14 cellular contexts compared by ENCODE assay signal in the genomic region with DNA sequence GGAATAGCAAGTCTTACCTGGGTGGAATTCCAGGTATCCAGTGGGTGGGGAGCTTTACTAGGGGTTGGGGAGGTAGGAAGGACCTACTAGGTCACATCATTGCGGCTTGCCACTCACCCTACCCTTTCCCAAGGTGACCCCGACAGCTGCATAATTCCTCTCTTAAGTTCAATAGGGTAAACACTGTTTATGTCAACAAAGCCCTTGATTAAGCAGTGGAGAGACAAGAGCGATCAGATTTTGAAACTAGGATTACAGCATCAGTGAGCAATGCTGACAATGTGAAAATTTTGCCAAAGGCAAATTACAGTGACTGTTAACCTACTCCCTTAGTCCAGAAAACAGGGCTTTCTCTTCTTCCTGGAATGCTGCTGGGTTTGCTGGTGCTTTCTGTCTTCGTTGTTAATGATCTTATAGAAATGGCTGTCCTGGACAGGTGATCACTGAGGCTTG. TPM values are rescaled to one million over a fixed set of nuclear protein-coding genes. Genes with fewer than 3 reads are reported as not detected.
DNase-seq lines count a peak whose midpoint lies in the region; ATAC-seq and TF ChIP-seq lines count a peak whose summit lies in the region.
"Had no signal": no experiment of that assay in that cellular context is flagged by ENCODE, and none has a peak within 500 bp of the region (broad histone marks: within the 10 kb centered on the region; RNA-seq: fewer than 3 reads in every experiment).

No MANE protein-coding gene starts in this region.

- peaks cover 12% of the 10 kb centered on the region for H3K4me1 ChIP-seq in upper lobe of right lung

- ATAC-seq in upper lobe of right lung = peak; percentile 90
- ATAC-seq: stimulated activated naive CD8-positive, alpha-beta T cell treated with anti-CD3 and anti-CD28 coated beads, Interleukin-15, Interleukin-2, amounts not matched to agents 100 U/mL and 50 U/mL, for 24 hours had no signal

- CTCF ChIA-PET in HEK293T (lab: Yijun Ruan, JAX) = interaction anchor here (0.6 kb wide), 2 partner anchors 22 to 45 kb away, joined by 3 to 6 read pairs; no protein-coding TSS in a partner anchor

- no peaks in the 10 kb centered on the region for H3K9me3 ChIP-seq in upper lobe of right lung

- POLR2A ChIA-PET in HEK293T (lab: Yijun Ruan, JAX) = no interaction called here

- no peak for TF ChIP-seq CTCF in upper lobe of right lung (IDR thresholded peaks at IDR 0.05)

- H3K4me3 ChIP-seq in upper lobe of right lung = no peak overlapping the region

- DNase-seq in NCI-H748 (lab: John Stamatoyannopoulos, UW; ENCODE audit: unreplicated experiment) (peak; percentile 3), NCI-H748 treated with DMSO at 0.1 percent for 48 hours (lab: John Stamatoyannopoulos, UW) (no peak), amniotic stem cell (lab: John Stamatoyannopoulos, UW) (peak; percentile 29), iris pigment epithelial cell (ENCODE audit: low read depth) (peak; percentile 71), upper lobe of right lung (no peak), ecto neural progenitor cell (ENCODE audit: low spot score) (no peak), HEK293T (ENCODE audit: extremely low spot score) (no peak), globus pallidus (ENCODE audit: low spot score) (no peak)
- DNase-seq: activated T-cell treated with anti-CD3 and anti-CD28 coated beads, Interleukin-2, amount 50 U/mL, for 24 hours; DND-41; NCI-H1105; stimulated activated naive CD8-positive, alpha-beta T cell treated with anti-CD3 and anti-CD28 coated beads, Interleukin-15, Interleukin-2, amounts not matched to agents 100 U/mL and 50 U/mL, for 24 hours had no signal

- H3K36me3 ChIP-seq in upper lobe of right lung = no peaks in the 10 kb centered on the region

- intact Hi-C loops in upper lobe of right lung (cut with DNase I) = no loop called here

- H3K27me3 ChIP-seq in upper lobe of right lung = no peaks in the 10 kb centered on the region

- H3K27ac ChIP-seq in upper lobe of right lung = peak overlapping the region; percentile 53
- H3K27ac ChIP-seq: 22Rv1 had no signal

TF ChIP-seq in HEK293T, 16 proteins besides CTCF, POLR2A, EP300 and RAD21:
- TF ChIP-seq HDGF (IDR thresholded peaks at IDR 0.05; ENCODE audit: borderline replicate concordance) (no peak), FOXM1 (IDR thresholded peaks at IDR 0.05; ENCODE audit: borderline replicate concordance) (no peak), SUZ12 (IDR thresholded peaks at IDR 0.05) (no peak), BHLHE40 (IDR thresholded peaks at IDR 0.05; ENCODE audit: borderline replicate concordance) (no peak), SP1 (IDR thresholded peaks at IDR 0.05) (no peak), ELF4 (IDR thresholded peaks at IDR 0.05) (no peak), FOXA1 (IDR thresholded peaks at IDR 0.05) (no peak), LEF1 (IDR thresholded peaks at IDR 0.05; ENCODE audit: borderline replicate concordance) (no peak), ZNF384 (IDR thresholded peaks at IDR 0.05) (no peak)
- TF ChIP-seq, protein P1, sequence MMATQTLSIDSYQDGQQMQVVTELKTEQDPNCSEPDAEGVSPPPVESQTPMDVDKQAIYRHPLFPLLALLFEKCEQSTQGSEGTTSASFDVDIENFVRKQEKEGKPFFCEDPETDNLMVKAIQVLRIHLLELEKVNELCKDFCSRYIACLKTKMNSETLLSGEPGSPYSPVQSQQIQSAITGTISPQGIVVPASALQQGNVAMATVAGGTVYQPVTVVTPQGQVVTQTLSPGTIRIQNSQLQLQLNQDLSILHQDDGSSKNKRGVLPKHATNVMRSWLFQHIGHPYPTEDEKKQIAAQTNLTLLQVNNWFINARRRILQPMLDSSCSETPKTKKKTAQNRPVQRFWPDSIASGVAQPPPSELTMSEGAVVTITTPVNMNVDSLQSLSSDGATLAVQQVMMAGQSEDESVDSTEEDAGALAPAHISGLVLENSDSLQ (IDR thresholded peaks at IDR 0.05) = no peak

RNA-seq across cellular contexts. Expression of a gene that starts 14.5 kb away (rescaled TPM):
- total RNA-seq in upper lobe of right lung = 31.8 TPM

RNA-seq across cellular contexts. Expression of a gene that starts 21.3 kb away (rescaled TPM):
- total RNA-seq in upper lobe of right lung = not detected
- total RNA-seq: cerebellum had no signal

RNA-seq across cellular contexts. Expression of a gene that starts 24.8 kb away (rescaled TPM):
- total RNA-seq in upper lobe of right lung = not detected
- total RNA-seq: cerebellum had no signal

RNA-seq across cellular contexts. Expression of a gene that starts 36.7 kb away (rescaled TPM):
- not detected for total RNA-seq in upper lobe of right lung
- total RNA-seq: cerebellum had no signal

RNA-seq across cellular contexts. Expression of a gene that starts 42.4 kb away (rescaled TPM):
- total RNA-seq in upper lobe of right lung = not detected
- total RNA-seq: cerebellum had no signal

Comparison
In these comparisons a context has a peak if more than half of its experiments do, and no peak if none do; other contexts are left out.
1. DNase-seq: peak in NCI-H748 (single experiment), amniotic stem cell (single experiment) and iris pigment epithelial cell (single experiment); none in NCI-H748 treated with DMSO at 0.1 percent for 48 hours (single experiment), upper lobe of right lung (single experiment), ecto neural progenitor cell (single experiment), HEK293T (single experiment) and globus pallidus (single experiment).